8 cellular contexts compared by ENCODE assay signal in the genomic region with DNA sequence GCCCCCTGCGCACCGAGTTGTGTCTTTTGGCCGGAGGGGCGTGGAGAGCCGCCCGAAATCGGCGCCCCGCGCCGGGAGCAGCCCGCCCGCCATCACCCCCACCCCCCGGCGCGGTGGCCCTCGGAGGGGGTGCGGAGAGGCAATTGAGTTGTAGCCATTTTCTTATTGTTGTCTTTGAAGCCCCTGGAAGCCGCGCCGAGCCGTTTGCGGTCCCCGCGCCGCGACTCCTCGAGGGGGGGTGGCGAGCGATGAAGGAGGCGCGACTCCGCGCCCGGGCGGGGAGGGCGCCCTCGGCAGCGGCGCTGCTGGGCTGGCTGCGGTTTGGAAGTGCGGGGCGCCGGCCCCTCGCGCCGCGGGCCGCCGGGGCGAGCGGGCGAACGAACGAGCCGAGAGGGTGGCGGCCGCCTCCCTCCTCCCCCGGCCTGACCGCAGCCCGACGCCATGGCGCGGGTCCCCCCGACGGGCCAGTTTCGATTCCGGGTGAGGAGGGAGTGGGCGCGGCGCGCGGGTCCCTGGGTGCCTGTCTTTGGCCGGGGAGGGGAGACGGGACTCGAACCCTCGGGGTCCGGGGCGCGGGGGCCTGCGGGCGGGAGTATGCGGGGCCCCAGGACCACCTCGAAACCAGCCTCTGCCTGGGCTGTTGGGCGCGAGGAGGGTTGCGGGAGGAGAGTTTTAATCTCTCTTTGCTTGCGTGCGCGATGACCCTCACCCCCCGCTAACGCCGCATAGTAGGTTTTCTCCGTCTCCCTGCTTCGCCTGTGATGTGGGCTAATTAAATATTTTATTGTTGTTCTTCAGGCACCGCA. TPM values are rescaled to one million over a fixed set of nuclear protein-coding genes. Genes with fewer than 3 reads are reported as not detected.
A peak's percentile ranks its signal among the peaks of the same experiment; 100 is the strongest.
DNase-seq lines count a peak whose midpoint lies in the region; ATAC-seq and TF ChIP-seq lines count a peak whose summit lies in the region.

No MANE protein-coding gene starts in this region.

- H3K36me3 ChIP-seq in RWPE2 (ENCODE audit: low read depth) (no peaks in the 10 kb centered on the region), adipocyte (ENCODE audit: control insufficient read depth, insufficient read depth, low read length, severe bottlenecking) (no peaks in the 10 kb centered on the region)

- H3K4me1 ChIP-seq in RWPE2 (ENCODE audit: insufficient read depth, poor library complexity, severe bottlenecking) (peaks cover 3% of the 10 kb centered on the region), adipocyte (ENCODE audit: control insufficient read depth, insufficient read depth, low read length) (peaks cover 13% of the 10 kb centered on the region), right cardiac atrium (ENCODE audit: control insufficient read depth, insufficient read depth, low read length) (no peaks in the 10 kb centered on the region)

- intact Hi-C loops in right cardiac atrium (cut with DNase I) = loop anchor here in 1 of 4 donors (5.0 kb wide), 1 partner anchor 49 kb away; no protein-coding TSS in a partner anchor

- peak overlapping the region; percentile 94 for H3K4me3 ChIP-seq in RWPE2 (ENCODE audit: severe bottlenecking)
- H3K4me3 ChIP-seq in adipocyte (ENCODE audit: low read length) = peak overlapping the region; percentile 94
- peak overlapping the region; percentile 98 for H3K4me3 ChIP-seq in right cardiac atrium (ENCODE audit: low read length)

- in situ Hi-C loops in GM13977 (cut with MboI; ENCODE audit: low pct_unique_long_range_greater_than_20kb, low sequenced_read_pairs, unreplicated experiment) = loop anchor here (25.0 kb wide), 1 partner anchor 561 kb away; no protein-coding TSS in a partner anchor

- DNase-seq in GM13977 (ENCODE audit: low spot score) = peak; percentile 66
- peak; percentile 49 for DNase-seq in RWPE2 (ENCODE audit: low spot score)
- DNase-seq in adipocyte (ENCODE audit: low read depth) = peak; percentile 69
- peak; percentile 50 to 85 (median 83) for DNase-seq in right cardiac atrium
- DNase-seq in retina = peak; percentile 53
- DNase-seq in NCI-H510A treated with DMSO at 0.1 percent for 48 hours (lab: John Stamatoyannopoulos, UW) = no peak
- DNase-seq in kidney glomerular epithelial cell (lab: John Stamatoyannopoulos, UW) = no peak

- H3K9ac ChIP-seq in adipocyte (ENCODE audit: low read length) = peak overlapping the region; percentile 90

- H3K9me3 ChIP-seq in RWPE2 (ENCODE audit: severe bottlenecking) (no peaks in the 10 kb centered on the region), adipocyte (ENCODE audit: control insufficient read depth, low read length) (no peaks in the 10 kb centered on the region), right cardiac atrium (ENCODE audit: control insufficient read depth, low read length) (no peaks in the 10 kb centered on the region)

- H3K27me3 ChIP-seq in RWPE2 (ENCODE audit: insufficient read depth, poor library complexity, severe bottlenecking) (no peaks in the 10 kb centered on the region), adipocyte (replicated peaks; ENCODE audit: control insufficient read depth, insufficient read depth, low read length) (no peaks in the 10 kb centered on the region), right cardiac atrium (ENCODE audit: control insufficient read depth, insufficient read depth) (no peaks in the 10 kb centered on the region)

- H3K27ac ChIP-seq in RWPE2 (ENCODE audit: poor library complexity, severe bottlenecking) (peak overlapping the region; percentile 30), right cardiac atrium (ENCODE audit: low read length) (peak overlapping the region; percentile 92)

- TF ChIP-seq CTCF in GM13977 (IDR thresholded peaks at IDR 0.05; ENCODE audit: extremely low read depth, insufficient read depth, missing control alignments) (peak; percentile 31), RWPE2 (IDR thresholded peaks at IDR 0.05; ENCODE audit: poor library complexity, severe bottlenecking) (peak; percentile 27)

- WGBS in right cardiac atrium = under 1% methylated on average over 96 of the region's 96 CpGs

- ATAC-seq in RWPE2 (ENCODE audit: low read depth) (no peak), right cardiac atrium (no peak), HG03097 (IDR thresholded peaks at IDR 0.05; ENCODE audit: low FRiP score, unreplicated experiment) (no peak)

RNA-seq across cellular contexts. Expression of gene TLE4, which starts 1.3 kb away (rescaled TPM):
- 10 to 100 TPM; 16.3 to 20.1 (median 18.7) TPM for total RNA-seq in right cardiac atrium
- polyA plus RNA-seq in right cardiac atrium = 5.9 TPM

Comparison
In these comparisons a context has a peak if more than half of its experiments do, and no peak if none do; other contexts are left out.
1. DNase-seq: peak in GM13977 (single experiment), RWPE2 (single experiment), adipocyte (single experiment), right cardiac atrium (3 of 3) and retina (single experiment); none in NCI-H510A treated with DMSO at 0.1 percent for 48 hours (single experiment) and kidney glomerular epithelial cell (single experiment).
2. Peak in every context shown above with its lines, with median percentiles within 50 percentile points of each other: H3K4me3 ChIP-seq.